7 cellular contexts compared by ENCODE assay signal in the genomic region with DNA sequence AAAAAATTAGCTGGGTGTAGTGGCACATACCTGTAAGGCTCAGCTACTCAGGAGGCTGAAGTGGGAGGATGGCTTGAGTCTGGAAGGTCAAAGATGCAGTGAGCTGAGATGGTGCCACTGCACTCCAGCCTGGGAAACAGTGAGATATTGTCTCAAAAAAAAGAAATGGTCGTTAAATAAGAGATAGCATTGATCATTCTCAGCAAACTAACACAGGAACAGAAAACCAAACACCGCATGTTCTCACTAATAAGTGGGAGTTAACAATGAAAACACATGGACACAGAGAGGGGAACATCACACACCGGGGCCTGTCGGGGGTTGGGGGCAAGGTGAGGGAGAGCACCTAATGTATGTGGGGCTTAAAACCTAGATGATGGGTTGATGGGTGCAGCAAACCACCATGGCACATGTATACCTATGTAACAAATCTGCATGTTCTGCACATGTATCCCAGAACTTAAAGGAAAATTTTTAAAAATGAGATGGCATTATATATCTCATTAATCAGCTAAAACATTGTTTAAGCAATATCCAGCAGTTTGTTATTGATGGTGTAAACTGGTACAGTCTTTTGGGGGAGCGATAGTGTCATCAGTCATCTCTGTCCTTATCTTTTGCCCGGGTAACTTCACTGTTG. TPM values are rescaled to one million over a fixed set of nuclear protein-coding genes. Genes with fewer than 3 reads are reported as not detected.
DNase-seq lines count a peak whose midpoint lies in the region; ATAC-seq and TF ChIP-seq lines count a peak whose summit lies in the region.
"Not testable (repeated sequence)": the region's sequence is repeated elsewhere in the genome, so short reads cannot be mapped to it uniquely, and the experiment has no call there.

No MANE protein-coding gene starts in this region.

- H3K9me2 ChIP-seq in HCT116 (ENCODE audit: insufficient read depth), result not testable (repeated sequence)

- not testable (repeated sequence) for H3K79me2 ChIP-seq in HCT116 (ENCODE audit: insufficient read depth, low read length)

- intact Hi-C loops in HCT116 (cut with micrococcal nuclease) (loop anchor here (5.0 kb wide), 1 partner anchor 371 kb away; no protein-coding TSS in a partner anchor), breast epithelium (cut with DNase I; ENCODE audit: low total_unique reads) (loop anchor here (1.0 kb wide), 1 partner anchor 16 kb away; no protein-coding TSS in a partner anchor)
- intact Hi-C loops in left ventricle myocardium inferior (cut with micrococcal nuclease); spleen (cut with DNase I; ENCODE audit: low total_unique reads): not testable (repeated sequence)
- intact Hi-C loops in naive thymus-derived CD4-positive, alpha-beta T cell (cut with micrococcal nuclease), result loop anchor here in 1 of 2 donors (5.0 kb wide), 2 partner anchors 121 to 549 kb away; partner anchors contain the start of genes VPS33B and ZNF774

- TF ChIP-seq RAD21 in HCT116 (IDR thresholded peaks at IDR 0.05; ENCODE audit: low read depth), result not testable (repeated sequence)

- H3K27ac ChIP-seq in HCT116 (ENCODE audit: low read depth, low read length), result peak overlapping the region; percentile 87; the same call in 1 of the 2 replicates
- H3K27ac ChIP-seq in SJCRH30, result not testable (repeated sequence)
- peak overlapping the region; percentile 88 to 93 for H3K27ac ChIP-seq in breast epithelium
- peak overlapping the region; percentile 98 for H3K27ac ChIP-seq in left ventricle myocardium inferior (replicated peaks)
- H3K27ac ChIP-seq in naive thymus-derived CD4-positive, alpha-beta T cell (ENCODE audit: low read depth, low read length), result peak overlapping the region; percentile 72
- peak overlapping the region in 7 of 8 donors; percentile 93 to 99 (median 95) for H3K27ac ChIP-seq in spleen

- H3K9me3 Mint-ChIP-seq in activated T-cell treated with anti-CD3 and anti-CD28 coated beads, Interleukin-2, amount 50 U/mL, for 72 hours; naive thymus-derived CD4-positive, alpha-beta T cell: not testable (repeated sequence)

- peak overlapping the region; percentile 98 for H3K27ac Mint-ChIP-seq in activated T-cell treated with anti-CD3 and anti-CD28 coated beads, Interleukin-2, amount 50 U/mL, for 72 hours
- peak overlapping the region in 8 of 9 donors; percentile 81 to 95 (median 90) for H3K27ac Mint-ChIP-seq in naive thymus-derived CD4-positive, alpha-beta T cell

- WGBS in spleen, 5 donors, result 75 to 89% (median 76%) methylated on average over 6 of the region's 6 CpGs

- peaks cover 5 to 13% of the 10 kb centered on the region in 2 donors for H3K36me3 Mint-ChIP-seq in activated T-cell treated with anti-CD3 and anti-CD28 coated beads, Interleukin-2, amount 50 U/mL, for 72 hours (ENCODE audit: insufficient read depth in 2 of 2)
- H3K36me3 Mint-ChIP-seq in naive thymus-derived CD4-positive, alpha-beta T cell, result peaks cover 9 to 15% (median 11%) of the 10 kb centered on the region in 5 donors

- H3K9me3 ChIP-seq in HCT116 (ENCODE audit: control insufficient read depth in 1 of 2, insufficient read depth in 1 of 2, low read depth in 1 of 2, low read length in 2 of 2); SJCRH30 (replicated peaks); breast epithelium; left ventricle myocardium inferior (replicated peaks); naive thymus-derived CD4-positive, alpha-beta T cell (ENCODE audit: control insufficient read depth in 2 of 3, low read length in 3 of 3); spleen: not testable (repeated sequence)

- not testable (repeated sequence) for H3K36me3 ChIP-seq in HCT116 (ENCODE audit: control insufficient read depth in 1 of 2, insufficient read depth in 2 of 2, low read length in 2 of 2); SJCRH30; breast epithelium
- H3K36me3 ChIP-seq in left ventricle myocardium inferior, result peaks cover 22% of the 10 kb centered on the region
- H3K36me3 ChIP-seq in naive thymus-derived CD4-positive, alpha-beta T cell (ENCODE audit: control insufficient read depth in 2 of 3, insufficient read depth in 3 of 3, low read length in 3 of 3), result peaks cover 0 to 14% (median 3%) of the 10 kb centered on the region in 3 experiments
- H3K36me3 ChIP-seq in spleen, result peaks cover 0 to 27% (median 16%) of the 10 kb centered on the region in 6 donors

- not testable (repeated sequence) for ATAC-seq in HCT116; activated T-cell treated with anti-CD3 and anti-CD28 coated beads, Interleukin-2, amount 50 U/mL, for 72 hours (replicated peaks in 1 of 2); naive thymus-derived CD4-positive, alpha-beta T cell

- CTCF ChIA-PET in HCT116 (lab: Charles Lee), result interaction anchor here (6.4 kb wide), 1 partner anchor 31 kb away, joined by 70 read pairs; the partner anchor contains the start of genes HDDC3 and UNC45A
- CTCF ChIA-PET in naive thymus-derived CD4-positive, alpha-beta T cell (lab: Charles Lee), result interaction anchor here (0.7 to 8.0 kb wide), 4 partner anchors 15 to 402 kb away, joined by 3 to 150 read pairs (median 10); partner anchors contain the start of genes HDDC3 and UNC45A

- peak overlapping the region; percentile 96 for H3K4me2 ChIP-seq in HCT116 (ENCODE audit: low read length)

- POLR2A ChIA-PET in HCT116 (lab: Charles Lee), result interaction anchor here (0.5 kb wide), 1 partner anchor 11 kb away, joined by 3 read pairs; no protein-coding TSS in a partner anchor
- POLR2A ChIA-PET in naive thymus-derived CD4-positive, alpha-beta T cell (lab: Charles Lee), result interaction anchor here (0.7 to 8.3 kb wide), 3 partner anchors 30 to 382 kb away, joined by 3 to 213 read pairs (median 3); partner anchors contain the start of genes HDDC3 and UNC45A

- H3K4me3 Mint-ChIP-seq in activated T-cell treated with anti-CD3 and anti-CD28 coated beads, Interleukin-2, amount 50 U/mL, for 72 hours, result peak overlapping the region; percentile 85 to 88
- peak overlapping the region; percentile 85 to 96 (median 90) for H3K4me3 Mint-ChIP-seq in naive thymus-derived CD4-positive, alpha-beta T cell

- TF ChIP-seq CTCF in HCT116 (IDR thresholded peaks at IDR 0.05 in 2 of 3, conservative IDR thresholded peaks at IDR 0.05 in 1 of 3; ENCODE audit: borderline replicate concordance in 1 of 3, insufficient read depth in 1 of 3, low read depth in 2 of 3, low read length in 2 of 3); breast epithelium (IDR thresholded peaks at IDR 0.05); left ventricle myocardium inferior (IDR thresholded peaks at IDR 0.05; ENCODE audit: borderline replicate concordance); spleen (IDR thresholded peaks at IDR 0.05 in 8 of 11, conservative IDR thresholded peaks at IDR 0.05 in 3 of 11): not testable (repeated sequence)

- peak overlapping the region; percentile 71 for H3K9ac ChIP-seq in HCT116 (ENCODE audit: low read length)

- RAD21 ChIA-PET in HCT116 (lab: Charles Lee; ENCODE audit: low non-redundant PET in 1 of 2, low total read pairs in 2 of 2, uncharacterized antibody in 2 of 2, unreplicated experiment in 2 of 2), result interaction anchor here in 1 of 2 experiments (0.5 kb wide), 1 partner anchor 203 kb away, joined by 3 read pairs; no protein-coding TSS in a partner anchor

- H3K4me1 Mint-ChIP-seq in activated T-cell treated with anti-CD3 and anti-CD28 coated beads, Interleukin-2, amount 50 U/mL, for 72 hours (ENCODE audit: low read depth), result peaks cover 30% of the 10 kb centered on the region
- peaks cover 11 to 41% (median 34%) of the 10 kb centered on the region in 7 donors for H3K4me1 Mint-ChIP-seq in naive thymus-derived CD4-positive, alpha-beta T cell

- TF ChIP-seq POLR2A in HCT116 (IDR thresholded peaks at IDR 0.05; ENCODE audit: borderline replicate concordance, extremely low read depth, insufficient read depth, insufficient read length); breast epithelium (IDR thresholded peaks at IDR 0.05); spleen (IDR thresholded peaks at IDR 0.05): not testable (repeated sequence)

- not testable (repeated sequence) for H3K27me3 ChIP-seq in HCT116 (ENCODE audit: insufficient read depth, low read length); SJCRH30; breast epithelium; left ventricle myocardium inferior (ENCODE audit: low read depth); naive thymus-derived CD4-positive, alpha-beta T cell (ENCODE audit: control insufficient read depth in 2 of 2, insufficient read depth in 2 of 2, low read length in 2 of 2); spleen (replicated peaks in 1 of 7)

- H3K4me1 ChIP-seq in HCT116 (ENCODE audit: control insufficient read depth in 1 of 2, insufficient read depth in 2 of 2, low read length in 2 of 2), result peaks cover 10 to 20% of the 10 kb centered on the region in 2 experiments; a peak in 3 of 4 replicates
- H3K4me1 ChIP-seq in SJCRH30, result peaks cover 13% of the 10 kb centered on the region
- H3K4me1 ChIP-seq in breast epithelium, result peaks cover 0 to 11% of the 10 kb centered on the region in 2 donors
- peaks cover 48% of the 10 kb centered on the region for H3K4me1 ChIP-seq in left ventricle myocardium inferior
- H3K4me1 ChIP-seq in naive thymus-derived CD4-positive, alpha-beta T cell (ENCODE audit: control insufficient read depth in 2 of 2, insufficient read depth in 2 of 2, low read length in 2 of 2), result peaks cover 12 to 17% of the 10 kb centered on the region in 2 donors
- peaks cover 18 to 60% (median 36%) of the 10 kb centered on the region in 6 donors for H3K4me1 ChIP-seq in spleen

- not testable (repeated sequence) for DNase-seq in HCT116 (ENCODE audit: low read depth, low spot score); SJCRH30; activated T-cell treated with anti-CD3 and anti-CD28 coated beads, Interleukin-2, amount 50 U/mL, for 72 hours; breast epithelium (ENCODE audit: low spot score in 2 of 2); left ventricle myocardium inferior; naive thymus-derived CD4-positive, alpha-beta T cell; spleen

- not testable (repeated sequence) for H4K20me1 ChIP-seq in HCT116 (ENCODE audit: insufficient read depth)

- peak overlapping the region in 1 of 2 experiments; percentile 84; a peak in 2 of 4 replicates for H3K4me3 ChIP-seq in HCT116 (replicated peaks in 1 of 2; ENCODE audit: low read depth in 1 of 2, low read length in 2 of 2)
- H3K4me3 ChIP-seq in SJCRH30, result peak overlapping the region; percentile 67
- H3K4me3 ChIP-seq in breast epithelium; left ventricle myocardium inferior; naive thymus-derived CD4-positive, alpha-beta T cell (ENCODE audit: low read length): not testable (repeated sequence)
- peak overlapping the region in 1 of 8 donors; percentile 92 for H3K4me3 ChIP-seq in spleen

- not testable (repeated sequence) for H2AFZ ChIP-seq in HCT116 (ENCODE audit: low read depth, low read length, poor library complexity, severe bottlenecking)

- BruUV-seq in HCT116 (replicated peaks; lab: Mats Ljungman, UMichigan), result not testable (repeated sequence)

- H3K27me3 Mint-ChIP-seq in activated T-cell treated with anti-CD3 and anti-CD28 coated beads, Interleukin-2, amount 50 U/mL, for 72 hours (ENCODE audit: low read depth); naive thymus-derived CD4-positive, alpha-beta T cell: not testable (repeated sequence)

RNA-seq across cellular contexts. Expression of gene MAN2A2, which starts 1.8 kb away (rescaled TPM):
- total RNA-seq in HCT116 (2021; ENCODE audit: unreplicated experiment) (44.9 TPM), breast epithelium (10 to 100 TPM; 38.2 to 58.0 (median 56.9) TPM), left ventricle myocardium inferior (95.4 TPM), spleen (100 to 1,000 TPM; 105 to 167 (median 120) TPM)
- polyA plus RNA-seq in HCT116 (2012), result 36.8 and 54.6 TPM in 2 replicates
- total RNA-seq in SJCRH30 (2014; rRNA removed; shearing (Covaris generic)), result 11.0 and 12.6 TPM in 2 replicates
- total RNA-seq in activated T-cell treated with anti-CD3 and anti-CD28 coated beads, Interleukin-2, amount 50 U/mL, for 72 hours, result 100 to 1,000 TPM; 159 to 190 TPM
- total RNA-seq in naive thymus-derived CD4-positive, alpha-beta T cell, result 100 to 1,000 TPM; 117 to 171 (median 149) TPM
- polyA plus RNA-seq in naive thymus-derived CD4-positive, alpha-beta T cell, result 1 to 10 TPM; 7.1 to 8.4 TPM
- polyA plus RNA-seq in spleen, result 10 to 100 TPM; 13.7 to 46.1 (median 24.0) TPM

RNA-seq across cellular contexts. Expression of gene FES, which starts 17.0 kb away (rescaled TPM):
- total RNA-seq in HCT116 (2021; ENCODE audit: unreplicated experiment) (5.3 TPM), breast epithelium (10 to 100 TPM; 41.4 to 54.7 (median 42.3) TPM), left ventricle myocardium inferior (11.9 TPM), spleen (100 to 1,000 TPM; 150 to 369 (median 272) TPM)
- 5.6 and 6.2 TPM in 2 replicates for polyA plus RNA-seq in HCT116 (2012)
- total RNA-seq in SJCRH30 (2014; rRNA removed; shearing (Covaris generic)), result 0.25 and 1.1 TPM in 2 replicates
- total RNA-seq in activated T-cell treated with anti-CD3 and anti-CD28 coated beads, Interleukin-2, amount 50 U/mL, for 72 hours, result 10 to 100 TPM; 68.3 to 81.5 TPM
- 10 to 100 TPM in 2 of 5 experiments, 1 to 10 TPM in 3; 2.3 to 78.6 (median 9.1) TPM for total RNA-seq in naive thymus-derived CD4-positive, alpha-beta T cell
- not detected for polyA plus RNA-seq in naive thymus-derived CD4-positive, alpha-beta T cell
- polyA plus RNA-seq in spleen, result 100 to 1,000 TPM in 1 of 3 donors, 10 to 100 TPM in 2; 39.5 to 176 (median 89.2) TPM

RNA-seq across cellular contexts. Expression of gene HDDC3, which starts 31.1 kb away (rescaled TPM):
- total RNA-seq in HCT116 (2021; ENCODE audit: unreplicated experiment) (20.4 TPM), breast epithelium (10 to 100 TPM; 19.0 to 22.3 (median 19.4) TPM), left ventricle myocardium inferior (12.7 TPM), spleen (10 to 100 TPM; 12.8 to 25.9 (median 18.0) TPM)
- polyA plus RNA-seq in HCT116 (2012), result 15.2 and 18.2 TPM in 2 replicates
- total RNA-seq in SJCRH30 (2014; rRNA removed; shearing (Covaris generic)), result 4.6 and 4.7 TPM in 2 replicates
- total RNA-seq in activated T-cell treated with anti-CD3 and anti-CD28 coated beads, Interleukin-2, amount 50 U/mL, for 72 hours, result 10 to 100 TPM; 37.6 to 53.7 TPM
- total RNA-seq in naive thymus-derived CD4-positive, alpha-beta T cell, result 10 to 100 TPM; 13.3 to 34.2 (median 29.0) TPM
- 10 to 100 TPM; 48.9 to 50.9 TPM for polyA plus RNA-seq in naive thymus-derived CD4-positive, alpha-beta T cell
- polyA plus RNA-seq in spleen, result 10 to 100 TPM; 23.9 to 34.5 (median 31.0) TPM

RNA-seq across cellular contexts. Expression of gene FURIN, which starts 32.9 kb away (rescaled TPM):
- total RNA-seq in HCT116 (2021; ENCODE audit: unreplicated experiment) (42.0 TPM), breast epithelium (10 to 100 TPM; 34.5 to 48.5 (median 36.4) TPM), left ventricle myocardium inferior (42.7 TPM), spleen (100 to 1,000 TPM in 2 of 7 donors, 10 to 100 TPM in 5; 62.0 to 139 (median 86.8) TPM)
- 44.6 and 49.9 TPM in 2 replicates for polyA plus RNA-seq in HCT116 (2012)
- total RNA-seq in SJCRH30 (2014; rRNA removed; shearing (Covaris generic)), result 12.0 and 12.6 TPM in 2 replicates
- 100 to 1,000 TPM; 604 to 721 TPM for total RNA-seq in activated T-cell treated with anti-CD3 and anti-CD28 coated beads, Interleukin-2, amount 50 U/mL, for 72 hours
- total RNA-seq in naive thymus-derived CD4-positive, alpha-beta T cell, result 100 to 1,000 TPM in 1 of 5 experiments, 10 to 100 TPM in 4; 31.8 to 516 (median 58.9) TPM
- polyA plus RNA-seq in naive thymus-derived CD4-positive, alpha-beta T cell, result 1 to 10 TPM; 2.0 to 4.0 TPM
- polyA plus RNA-seq in spleen, result 10 to 100 TPM in 2 of 3 donors, 1 to 10 TPM in 1; 10.0 to 33.3 (median 10.9) TPM

RNA-seq across cellular contexts. Expression of gene UNC45A, which starts 33.8 kb away (rescaled TPM):
- total RNA-seq in HCT116 (2021; ENCODE audit: unreplicated experiment), result 95.4 TPM
- polyA plus RNA-seq in HCT116 (2012), result 106 and 123 TPM in 2 replicates
- 40.7 and 42.4 TPM in 2 replicates for total RNA-seq in SJCRH30 (2014; rRNA removed; shearing (Covaris generic))
- 10 to 100 TPM; 65.9 to 76.8 TPM for total RNA-seq in activated T-cell treated with anti-CD3 and anti-CD28 coated beads, Interleukin-2, amount 50 U/mL, for 72 hours
- total RNA-seq in breast epithelium, result 10 to 100 TPM; 52.4 to 65.0 (median 59.8) TPM
- 21.9 TPM for total RNA-seq in left ventricle myocardium inferior
- total RNA-seq in naive thymus-derived CD4-positive, alpha-beta T cell, result 10 to 100 TPM; 34.2 to 72.7 (median 62.0) TPM
- polyA plus RNA-seq in naive thymus-derived CD4-positive, alpha-beta T cell, result 10 to 100 TPM; 57.3 to 75.1 TPM
- total RNA-seq in spleen, result 10 to 100 TPM; 32.8 to 59.5 (median 42.6) TPM
- 10 to 100 TPM; 32.2 to 43.6 (median 32.8) TPM for polyA plus RNA-seq in spleen
